8 cellular contexts compared by ENCODE assay signal in genomic region chr1:1069061-1069710, GRCh38. TPM values are rescaled to one million over a fixed set of nuclear protein-coding genes. Genes with fewer than 3 reads are reported as not detected.
DNase-seq lines count a peak whose midpoint lies in the region; ATAC-seq and TF ChIP-seq lines count a peak whose summit lies in the region.

No MANE protein-coding gene starts in this region.

- DNase-seq in Calu3 (peak; percentile 92), NCI-H146 treated with DMSO at 0.1 percent for 48 hours (lab: John Stamatoyannopoulos, UW; ENCODE audit: unreplicated experiment) (peak; percentile 12), UCSD-AML1 (lab: John Stamatoyannopoulos, UW; ENCODE audit: unreplicated experiment) (peak; percentile 78), iPS-NIHi7 (ENCODE audit: extremely low spot score) (peak; percentile 89)
- DNase-seq in stimulated activated CD4-positive, alpha-beta T cell treated with anti-CD3 and anti-CD28 coated beads, Interleukin-12 subunit alpha, Interleukin-12 subunit beta, amount 100 ng/mL, for 24 hours (ENCODE audit: low read depth in 2 of 2) = peak; percentile 72 to 78

- BruUV-seq in Calu3 (replicated peaks; lab: Mats Ljungman, UMichigan) = no TSS peak

- H3K36me3 Mint-ChIP-seq in Calu3 (ENCODE audit: insufficient read depth, unreplicated experiment) = peaks cover 81% of the 10 kb centered on the region
- no peaks in the 10 kb centered on the region for H3K36me3 Mint-ChIP-seq in brain

- CTCF ChIA-PET in Calu3 (lab: Charles Lee) = interaction anchor here (0.6 to 1.0 kb wide), 3 partner anchors 10 to 221 kb away, joined by 5 to 6 read pairs (median 6); partner anchors contain the start of gene PLEKHN1

- TF ChIP-seq CTCF in Calu3 (IDR thresholded peaks at IDR 0.05; ENCODE audit: unreplicated experiment) = no peak
- no peak for TF ChIP-seq CTCF in brain (conservative IDR thresholded peaks at IDR 0.05)

- H3K4me1 Mint-ChIP-seq in Calu3 (ENCODE audit: low read depth, unreplicated experiment) (no peaks in the 10 kb centered on the region), brain (peaks cover 15% of the 10 kb centered on the region)

- H3K4me3 Mint-ChIP-seq in Calu3 (ENCODE audit: low read depth, unreplicated experiment) (peak overlapping the region; percentile 85), brain (peak overlapping the region; percentile 75 to 86 (median 79))

- intact Hi-C loops in Calu3 (cut with micrococcal nuclease; ENCODE audit: unreplicated experiment) = no loop called here

- ATAC-seq in GM21529 (IDR thresholded peaks at IDR 0.05; ENCODE audit: unreplicated experiment) = peak; percentile 55
- no peak for ATAC-seq in HG03139 (IDR thresholded peaks at IDR 0.05; ENCODE audit: unreplicated experiment)

- H3K27me3 Mint-ChIP-seq in Calu3 (ENCODE audit: unreplicated experiment) (no peaks in the 10 kb centered on the region), brain (no peaks in the 10 kb centered on the region)

- H3K27ac Mint-ChIP-seq in Calu3 (ENCODE audit: unreplicated experiment) (no peak overlapping the region), brain (peak overlapping the region in 1 of 5 experiments; percentile 71)

- H3K9me3 Mint-ChIP-seq in Calu3 (ENCODE audit: low read depth, unreplicated experiment) = no peaks in the 10 kb centered on the region
- H3K9me3 Mint-ChIP-seq in brain = no peaks in the 10 kb centered on the region

RNA-seq across cellular contexts. Expression of gene RNF223, which starts 4.9 kb away (rescaled TPM):
- 5.0 and 5.6 TPM in 2 replicates for total RNA-seq in Calu3 (2022)
- polyA plus RNA-seq in brain (ENCODE audit: insufficient read depth, low read depth, low replicate concordance) = not detected

RNA-seq across cellular contexts. Expression of gene C1orf159, which starts 46.7 kb away (rescaled TPM):
- total RNA-seq in Calu3 (2022) = 32.4 and 34.7 TPM in 2 replicates
- 10.8 TPM for polyA plus RNA-seq in brain (ENCODE audit: insufficient read depth, low read depth, low replicate concordance)

RNA-seq across cellular contexts. Expression of gene AGRN, which starts 49.3 kb away (rescaled TPM):
- total RNA-seq in Calu3 (2022) = 446 and 552 TPM in 2 replicates
- polyA plus RNA-seq in brain (ENCODE audit: insufficient read depth, low read depth, low replicate concordance) = 37.8 TPM

RNA-seq across cellular contexts. Expression of gene ISG15, which starts 55.9 kb away (rescaled TPM):
- total RNA-seq in Calu3 (2022) = 165 and 522 TPM in 2 replicates
- 75.9 TPM for polyA plus RNA-seq in brain (ENCODE audit: insufficient read depth, low read depth, low replicate concordance)

Comparison
In these comparisons a context has a peak if more than half of its experiments do, and no peak if none do; other contexts are left out.
1. DNase-seq: peak in every context shown above with its lines; median percentile 92 in Calu3; 89 in iPS-NIHi7; 78 in UCSD-AML1; 75 in stimulated activated CD4-positive, alpha-beta T cell treated with anti-CD3 and anti-CD28 coated beads, Interleukin-12 subunit alpha, Interleukin-12 subunit beta, amount 100 ng/mL, for 24 hours; 12 in NCI-H146 treated with DMSO at 0.1 percent for 48 hours.